ENCODE assay signal across 24 cellular contexts in genomic region chr2:187468262-187468661, GRCh38. TPM values are rescaled to one million over a fixed set of nuclear protein-coding genes. Genes with fewer than 3 reads are reported as not detected.
A peak's percentile ranks its signal among the peaks of the same experiment; 100 is the strongest.
DNase-seq lines count a peak whose midpoint lies in the region; ATAC-seq, FAIRE-seq and TF ChIP-seq lines count a peak whose summit lies in the region.
"Had no signal": no experiment of that assay in that cellular context is flagged by ENCODE, and none has a peak within 500 bp of the region (broad histone marks: within the 10 kb centered on the region; RNA-seq: fewer than 3 reads in every experiment).

No MANE protein-coding gene starts in this region.

- H2AK9ac ChIP-seq in IMR-90 (replicated peaks; ENCODE audit: low read depth, low read length, poor library complexity), result no peak overlapping the region

- H3K27ac ChIP-seq in IMR-90 (ENCODE audit: insufficient read depth, low read length) (no peak overlapping the region), SK-N-MC (peak overlapping the region; percentile 54; the same call in 1 of the 2 replicates), mesendoderm (ENCODE audit: low read depth, low read length) (no peak overlapping the region)

- H3K18ac ChIP-seq in IMR-90 (ENCODE audit: low read depth, low read length) (no peak overlapping the region), mesendoderm (ENCODE audit: low read length) (no peak overlapping the region)

- no peak overlapping the region for H2BK5ac ChIP-seq in IMR-90 (ENCODE audit: low read depth, low read length, poor library complexity, severe bottlenecking)
- H2BK5ac ChIP-seq in mesendoderm (ENCODE audit: low read length), result no peak overlapping the region

- no peaks in the 10 kb centered on the region for H4K20me1 ChIP-seq in IMR-90 (ENCODE audit: insufficient read depth, low read length)

- H3K36me3 ChIP-seq in IMR-90 (ENCODE audit: control insufficient read depth, insufficient read depth, low read length), result peaks cover 16% of the 10 kb centered on the region
- H3K36me3 ChIP-seq in SK-N-MC (ENCODE audit: insufficient read depth, low read length), result no peaks in the 10 kb centered on the region
- H3K36me3 ChIP-seq in mesendoderm (ENCODE audit: control insufficient read depth, insufficient read depth, low read length), result no peaks in the 10 kb centered on the region
- H3K36me3 ChIP-seq: BE2C had no signal

- H3K79me2 ChIP-seq in mesendoderm (ENCODE audit: control insufficient read depth, insufficient read depth, low read length), result no peaks in the 10 kb centered on the region

- TF ChIP-seq CTCF in IMR-90 (conservative IDR thresholded peaks at IDR 0.05; ENCODE audit: low read depth, low read length) (no peak), epithelial cell of esophagus (IDR thresholded peaks at IDR 0.05; ENCODE audit: insufficient read depth, low read depth, low read length, missing control alignments) (no peak)

- no peak overlapping the region for H4K8ac ChIP-seq in IMR-90 (ENCODE audit: low read depth in 2 of 2, low read length in 2 of 2)
- H4K8ac ChIP-seq in mesendoderm (ENCODE audit: low read depth, low read length), result no peak overlapping the region

- DNase-seq in IMR-90 (peak; percentile 31), SK-N-MC (ENCODE audit: low read depth, low spot score) (no peak), epithelial cell of esophagus (ENCODE audit: low read depth) (peak; percentile 84), mesendoderm (peak; percentile 13), GM19238 (ENCODE audit: insufficient read length, low spot score) (no peak), RCC 7860 (ENCODE audit: low spot score) (no peak)
- DNase-seq: BE2C, EL, GF-D8, H9, HFFc6, NCI-H1694, NCI-H2081, NCI-H2171, NCI-H345, NCI-H524 treated with DMSO at 0.1 percent for 48 hours, NCI-H82, Right ventricle myocardium superior, SK-N-SH had no signal

- H3K23ac ChIP-seq in IMR-90 (ENCODE audit: low read depth, low read length) (no peak overlapping the region), mesendoderm (ENCODE audit: low read length) (no peak overlapping the region)

- no peak for TF ChIP-seq POLR2A in IMR-90 (IDR thresholded peaks at IDR 0.05; ENCODE audit: low read depth, low read length)

- peaks cover 2% of the 10 kb centered on the region; the same call in 1 of the 2 replicates for H3K9me1 ChIP-seq in IMR-90 (ENCODE audit: insufficient read depth, low read length)

- H3K4me3 ChIP-seq in IMR-90 (ENCODE audit: insufficient read depth, low read depth, low read length) (no peak overlapping the region), SK-N-MC (no peak overlapping the region), epithelial cell of esophagus (ENCODE audit: low read length) (no peak overlapping the region), mesendoderm (ENCODE audit: low read length) (no peak overlapping the region)

- H2BK15ac ChIP-seq in IMR-90 (ENCODE audit: low read depth, low read length) (no peak overlapping the region), mesendoderm (replicated peaks; ENCODE audit: low read depth) (no peak overlapping the region)

- H3K9ac ChIP-seq in IMR-90 (ENCODE audit: low read depth, low read length) (no peak overlapping the region), SK-N-MC (ENCODE audit: insufficient read length) (no peak overlapping the region), mesendoderm (ENCODE audit: low read length) (no peak overlapping the region)
- H3K9ac ChIP-seq: SK-N-SH had no signal

- H2BK20ac ChIP-seq in IMR-90 (ENCODE audit: low read depth, low read length), result no peak overlapping the region

- intact Hi-C loops in IMR-90 (cut with micrococcal nuclease), result no loop called here

- H3K56ac ChIP-seq in IMR-90 (ENCODE audit: extremely low read depth, insufficient read depth, low read length) (no peak overlapping the region), mesendoderm (ENCODE audit: low read length) (no peak overlapping the region)

- BruUV-seq in IMR-90 (replicated peaks; lab: Mats Ljungman, UMichigan), result no TSS peak

- H3K27me3 ChIP-seq in IMR-90 (ENCODE audit: control insufficient read depth, insufficient read depth, low read length), result no peaks in the 10 kb centered on the region
- no peaks in the 10 kb centered on the region for H3K27me3 ChIP-seq in mesendoderm (ENCODE audit: insufficient read depth, low read length, poor library complexity)
- H3K27me3 ChIP-seq: BE2C had no signal

- H4K91ac ChIP-seq in IMR-90 (ENCODE audit: insufficient read depth, low read depth, low read length), result no peak overlapping the region

- 0 out of 2 replicates have a peak, but pooled peaks cover 1% of the 10 kb centered on the region for H3K4me1 ChIP-seq in IMR-90 (ENCODE audit: control insufficient read depth, insufficient read depth, low read length)
- H3K4me1 ChIP-seq in mesendoderm (ENCODE audit: control insufficient read depth, low read depth, low read length), result no peaks in the 10 kb centered on the region
- H3K4me1 ChIP-seq: BE2C had no signal

- H3K79me1 ChIP-seq in IMR-90 (ENCODE audit: low read depth in 1 of 2, low read length in 2 of 2), result 0 out of 4 replicates have a peak, but pooled peaks cover 0 to 6% of the 10 kb centered on the region in 2 experiments
- H3K79me1 ChIP-seq in mesendoderm (ENCODE audit: low read length), result no peaks in the 10 kb centered on the region

- H3K4me2 ChIP-seq in IMR-90 (ENCODE audit: low read depth, low read length) (no peak overlapping the region), mesendoderm (ENCODE audit: low read length) (no peak overlapping the region)
- H3K4me2 ChIP-seq: SK-N-SH had no signal

- CTCF ChIA-PET in IMR-90 (lab: Yijun Ruan, JAX), result interaction anchor here (1.6 kb wide), 1 partner anchor 31 kb away, joined by 4 read pairs; no protein-coding TSS in a partner anchor

- H4K5ac ChIP-seq in IMR-90 (ENCODE audit: low read depth, low read length) (no peak overlapping the region), mesendoderm (ENCODE audit: low read length) (no peak overlapping the region)

- no peak overlapping the region for H3K14ac ChIP-seq in IMR-90 (replicated peaks; ENCODE audit: low read depth, low read length)

- TF ChIP-seq RAD21 in IMR-90 (IDR thresholded peaks at IDR 0.05; ENCODE audit: low read length), result no peak

- no peak overlapping the region for H2AK5ac ChIP-seq in IMR-90 (ENCODE audit: low read depth, low read length)
- H2AK5ac ChIP-seq in mesendoderm (ENCODE audit: low read length), result no peak overlapping the region

- ATAC-seq in IMR-90 (ENCODE audit: low read depth) (no peak), HG03342 (IDR thresholded peaks at IDR 0.05; ENCODE audit: unreplicated experiment) (no peak), HG03460 (IDR thresholded peaks at IDR 0.05; ENCODE audit: unreplicated experiment) (no peak)

- H2AFZ ChIP-seq in IMR-90 (replicated peaks; ENCODE audit: low read length, poor library complexity), result no peak overlapping the region

- POLR2A ChIA-PET in IMR-90 (lab: Charles Lee; ENCODE audit: unreplicated experiment), result no interaction called here

- H3K4ac ChIP-seq in IMR-90 (ENCODE audit: low read depth, low read length), result no peak overlapping the region
- H3K4ac ChIP-seq in mesendoderm (ENCODE audit: low read depth, low read length), result no peak overlapping the region

- H3K9me3 ChIP-seq in IMR-90 (ENCODE audit: control insufficient read depth, insufficient read depth, low read length) (no peaks in the 10 kb centered on the region), SK-N-MC (ENCODE audit: low read depth, low read length) (no peaks in the 10 kb centered on the region)
- H3K9me3 ChIP-seq: BE2C, SK-N-SH had no signal

- in situ Hi-C loops in IMR-90 (cut with MboI; ENCODE audit: low sequenced_read_pairs), result loop anchor here (25.0 kb wide), 1 partner anchor 956 kb away; no protein-coding TSS in a partner anchor

- H2BK120ac ChIP-seq in IMR-90 (ENCODE audit: low read depth, low read length) (no peak overlapping the region), mesendoderm (ENCODE audit: low read depth, low read length) (no peak overlapping the region)

- no peak for FAIRE-seq in RCC 7860 (lab: Jason Lieb, UNC)
- FAIRE-seq: HTR-8/SVneo had no signal

- dilution Hi-C loops in IMR-90 (cut with HindIII; ENCODE audit: low sequenced_read_pairs, unreplicated experiment), result no loop called here

TF ChIP-seq in IMR-90, 13 proteins besides CTCF, POLR2A, EP300 and RAD21:
- TF ChIP-seq MAZ (IDR thresholded peaks at IDR 0.05; ENCODE audit: borderline replicate concordance, low read depth, low read length) (no peak), FOS (IDR thresholded peaks at IDR 0.05; ENCODE audit: low read depth, low read length) (no peak), SMC3 (IDR thresholded peaks at IDR 0.05; ENCODE audit: low read depth, low read length) (no peak), NFE2L2 (IDR thresholded peaks at IDR 0.05; ENCODE audit: low read depth, low read length) (no peak), BHLHE40 (IDR thresholded peaks at IDR 0.05; ENCODE audit: low read depth, low read length) (no peak), RCOR1 (IDR thresholded peaks at IDR 0.05; ENCODE audit: insufficient replicate concordance, low read length) (no peak), RFX5 (IDR thresholded peaks at IDR 0.05; ENCODE audit: low read depth, low read length) (no peak), MXI1 (IDR thresholded peaks at IDR 0.05; ENCODE audit: borderline replicate concordance, low read depth, low read length) (no peak), ELK1 (IDR thresholded peaks at IDR 0.05; ENCODE audit: borderline replicate concordance, low read depth, low read length) (no peak), CHD1 (IDR thresholded peaks at IDR 0.05; ENCODE audit: low read depth, low read length) (no peak)
TF ChIP-seq in IMR-90: peak in this region for 0.

RNA-seq across cellular contexts. Expression of gene CALCRL, which starts 20.2 kb away (rescaled TPM):
- 2.5 and 3.0 TPM in 2 replicates for total RNA-seq in IMR-90 (2012; rRNA removed)
- polyA plus RNA-seq in IMR-90 (2012; rRNA removed), result 0.65 and 0.66 TPM in 2 replicates
- polyA plus RNA-seq in IMR-90 (2012; cell fraction: cytosol; rRNA removed), result 0.25 and 0.27 TPM in 2 replicates
- 0.12 and 0.66 TPM in 2 replicates for polyA plus RNA-seq in IMR-90 (2012; cell fraction: nucleus; rRNA removed; ENCODE audit: low replicate concordance)
- 0.22 TPM for polyA plus RNA-seq in mesendoderm (2013, experiment 1 of 2)
- polyA plus RNA-seq in mesendoderm (2013, experiment 2 of 2), result 0.14 TPM
- total RNA-seq: OCI-LY7 had no signal
- polyA plus RNA-seq: IgD-negative memory B cell had no signal

Comparison
In these comparisons a context has a peak if more than half of its experiments do, and no peak if none do; other contexts are left out.
1. DNase-seq: peak in IMR-90 (single experiment), epithelial cell of esophagus (single experiment) and mesendoderm (single experiment); none in SK-N-MC (single experiment), GM19238 (single experiment) and RCC 7860 (single experiment).